Comparison of ENCODE assay signal across 10 cellular contexts in genomic region chr15:73959012-73959581, GRCh38. TPM values are rescaled to one million over a fixed set of nuclear protein-coding genes. Genes with fewer than 3 reads are reported as not detected.
DNase-seq lines count a peak whose midpoint lies in the region; ATAC-seq, FAIRE-seq and TF ChIP-seq lines count a peak whose summit lies in the region.
"Had no signal": no experiment of that assay in that cellular context is flagged by ENCODE, and none has a peak within 500 bp of the region (broad histone marks: within the 10 kb centered on the region; RNA-seq: fewer than 3 reads in every experiment).

No MANE protein-coding gene starts in this region.

- 48% methylated on average over 8 of the region's 8 CpGs for WGBS in SK-N-SH (ENCODE audit: low lambda C conversion rate)

- dilution Hi-C loops in endothelial cell of umbilical vein (cut with MboI; ENCODE audit: extremely low pct_ligation_motif_present, low sequenced_read_pairs): no loop called here

- H4K20me1 ChIP-seq in SK-N-SH (ENCODE audit: insufficient read depth) (no peaks in the 10 kb centered on the region), endothelial cell of umbilical vein (replicated peaks; ENCODE audit: control insufficient read depth, extremely low read depth, insufficient read depth, low read length) (no peaks in the 10 kb centered on the region)

- ATAC-seq in CD4-positive, alpha-beta T cell (ENCODE audit: poor library complexity): peak; percentile 99
- ATAC-seq in HG03039 (IDR thresholded peaks at IDR 0.05; ENCODE audit: unreplicated experiment) (no peak), HG03571 (IDR thresholded peaks at IDR 0.05; ENCODE audit: unreplicated experiment) (no peak)

- FAIRE-seq in endothelial cell of umbilical vein (lab: Jason Lieb, UNC): peak; percentile 8

- peak overlapping the region; percentile 83 for H3K27ac Mint-ChIP-seq in CD4-positive, alpha-beta T cell

- DNase-seq in CD4-positive, alpha-beta T cell: peak in 8 of 10 experiments; percentile 20 to 49 (median 36)
- DNase-seq in HFF-Myc (ENCODE audit: extremely low read depth, low read depth) (peak; percentile 55), SK-N-SH (no peak), endothelial cell of umbilical vein (ENCODE audit: low read depth, low spot score) (no peak), NCI-H2227 treated with DMSO at 0.1 percent for 48 hours (lab: John Stamatoyannopoulos, UW) (no peak), ureter (ENCODE audit: low spot score) (no peak)
- DNase-seq: NK-92 treated with Interleukin-12 subunit alpha and Interleukin-12 subunit beta, amount 100 ng/mL, for 24 hours had no signal

- H3K4me3 ChIP-seq in HFF-Myc (replicated peaks; ENCODE audit: low read depth, low read length): no peak overlapping the region
- H3K4me3 ChIP-seq in SK-N-SH (ENCODE audit: low read depth in 2 of 2, low read length in 1 of 2): no peak overlapping the region; a peak in 1 of 4 replicates
- H3K4me3 ChIP-seq in endothelial cell of umbilical vein (replicated peaks in 1 of 3; ENCODE audit: insufficient read depth in 1 of 3, low read depth in 1 of 3, low read length in 3 of 3): no peak overlapping the region

- no peaks in the 10 kb centered on the region for H3K9me2 ChIP-seq in SK-N-SH

- no peak for TF ChIP-seq POLR2A in endothelial cell of umbilical vein (IDR thresholded peaks at IDR 0.05; ENCODE audit: low read depth, low read length)

- H3K36me3 Mint-ChIP-seq in CD4-positive, alpha-beta T cell (ENCODE audit: low read depth): no peaks in the 10 kb centered on the region

- TF ChIP-seq RAD21 in SK-N-SH (IDR thresholded peaks at IDR 0.05; ENCODE audit: low read length): no peak

- no peaks in the 10 kb centered on the region for H3K79me2 ChIP-seq in SK-N-SH (ENCODE audit: insufficient read depth)
- H3K79me2 ChIP-seq in endothelial cell of umbilical vein (ENCODE audit: control insufficient read depth, insufficient read depth, low read length): no peaks in the 10 kb centered on the region

- no peaks in the 10 kb centered on the region for H3K9me1 ChIP-seq in endothelial cell of umbilical vein (replicated peaks; ENCODE audit: control insufficient read depth, extremely low read depth, insufficient read depth, low read length)

- H2AFZ ChIP-seq in SK-N-SH (ENCODE audit: low read depth): no peak overlapping the region
- no peak overlapping the region for H2AFZ ChIP-seq in endothelial cell of umbilical vein (ENCODE audit: low read depth, low read length)

- H3K4me1 Mint-ChIP-seq in CD4-positive, alpha-beta T cell (ENCODE audit: low read depth): peaks cover 37% of the 10 kb centered on the region

- peak; percentile 38 for TF ChIP-seq CTCF in CD4-positive, alpha-beta T cell (IDR thresholded peaks at IDR 0.05)
- TF ChIP-seq CTCF in HFF-Myc (IDR thresholded peaks at IDR 0.05; ENCODE audit: low read depth, low read length, missing control alignments) (no peak), SK-N-SH (IDR thresholded peaks at IDR 0.05) (no peak), endothelial cell of umbilical vein (IDR thresholded peaks at IDR 0.05; ENCODE audit: extremely low read depth in 1 of 2, insufficient read depth in 1 of 2, low read depth in 1 of 2, low read length in 2 of 2) (no peak)

- BruUV-seq in endothelial cell of umbilical vein (replicated peaks; lab: Mats Ljungman, UMichigan): no TSS peak

- TF ChIP-seq EP300 in SK-N-SH (IDR thresholded peaks at IDR 0.05; ENCODE audit: borderline replicate concordance in 1 of 2, low read depth in 1 of 2, low read length in 1 of 2): peak in 1 of 2 experiments; percentile 7; a peak in 1 of 4 replicates

- H3F3A ChIP-seq in SK-N-SH (replicated peaks; ENCODE audit: insufficient read depth): peaks cover 31% of the 10 kb centered on the region

- intact Hi-C loops in CD4-positive, alpha-beta T cell (cut with DNase I, micrococcal nuclease): loop anchor here in 1 of 2 experiments (10.0 kb wide), 1 partner anchor 176 kb away; the partner anchor contains the start of gene ISLR2
- intact Hi-C loops in endothelial cell of umbilical vein (cut with micrococcal nuclease): no loop called here

- peak overlapping the region; percentile 74 for H3K4me3 Mint-ChIP-seq in CD4-positive, alpha-beta T cell

- no peaks in the 10 kb centered on the region for H3K36me3 ChIP-seq in SK-N-SH (replicated peaks in 1 of 2; ENCODE audit: control insufficient read depth in 1 of 2, insufficient read depth in 2 of 2, low read length in 1 of 2)
- no peaks in the 10 kb centered on the region for H3K36me3 ChIP-seq in endothelial cell of umbilical vein (ENCODE audit: control insufficient read depth in 2 of 2, extremely low read depth in 1 of 2, insufficient read depth in 2 of 2, low read length in 2 of 2)
- H3K36me3 ChIP-seq: neutrophil had no signal

- H3K4me2 ChIP-seq in SK-N-SH (peak overlapping the region; percentile 54), endothelial cell of umbilical vein (ENCODE audit: insufficient read depth, low read length) (no peak overlapping the region)

- no peaks in the 10 kb centered on the region for H3K27me3 Mint-ChIP-seq in CD4-positive, alpha-beta T cell

- H3K9ac ChIP-seq in SK-N-SH (no peak overlapping the region), endothelial cell of umbilical vein (replicated peaks; ENCODE audit: extremely low read depth, insufficient read depth, low read length) (no peak overlapping the region)

- POLR2A ChIA-PET in CD4-positive, alpha-beta T cell (lab: Charles Lee): interaction anchor here (0.5 to 1.6 kb wide), 4 partner anchors 31 to 72 kb away, joined by 3 to 8 read pairs (median 6); partner anchors contain the start of gene PML
- POLR2A ChIA-PET in SK-N-SH (lab: Yijun Ruan, JAX): no interaction called here
- POLR2A ChIA-PET in endothelial cell of umbilical vein (lab: Charles Lee): no interaction called here

- no peaks in the 10 kb centered on the region for H3K27me3 ChIP-seq in CD4-positive, alpha-beta T cell (ENCODE audit: control insufficient read depth, insufficient read depth, low read length)
- H3K27me3 ChIP-seq in SK-N-SH (ENCODE audit: insufficient read depth) (no peaks in the 10 kb centered on the region), endothelial cell of umbilical vein (ENCODE audit: control insufficient read depth in 2 of 2, insufficient read depth in 2 of 2, low read length in 2 of 2) (no peaks in the 10 kb centered on the region)

- CTCF ChIA-PET in CD4-positive, alpha-beta T cell (lab: Charles Lee): interaction anchor here (0.6 to 1.9 kb wide), 9 partner anchors 8 to 1377 kb away, joined by 3 to 12 read pairs (median 3); partner anchors contain the start of gene PML
- CTCF ChIA-PET in SK-N-SH (lab: Yijun Ruan, JAX): interaction anchor here (1.3 to 3.3 kb wide), 3 partner anchors 8 to 78 kb away, joined by 3 to 15 read pairs (median 4); no protein-coding TSS in a partner anchor
- CTCF ChIA-PET in endothelial cell of umbilical vein (lab: Charles Lee): interaction anchor here (0.6 to 3.4 kb wide), 4 partner anchors 8 to 78 kb away, joined by 3 to 29 read pairs (median 3); no protein-coding TSS in a partner anchor

- H3K4me1 ChIP-seq in SK-N-SH (ENCODE audit: control insufficient read depth in 1 of 2, insufficient read depth in 2 of 2, low read depth in 1 of 2, low read length in 1 of 2): peaks cover 4 to 31% of the 10 kb centered on the region in 2 experiments
- H3K4me1 ChIP-seq in endothelial cell of umbilical vein (ENCODE audit: control insufficient read depth, extremely low read depth, insufficient read depth, low read length): peaks cover 18% of the 10 kb centered on the region

- H3K9me3 ChIP-seq in CD4-positive, alpha-beta T cell (ENCODE audit: control insufficient read depth, low read length): no peaks in the 10 kb centered on the region
- H3K9me3 ChIP-seq in SK-N-SH: no peaks in the 10 kb centered on the region
- H3K9me3 ChIP-seq in endothelial cell of umbilical vein (replicated peaks; ENCODE audit: control insufficient read depth, insufficient read depth, low read length): no peaks in the 10 kb centered on the region
- H3K9me3 ChIP-seq: neutrophil had no signal

- H3K27ac ChIP-seq in CD4-positive, alpha-beta T cell (ENCODE audit: low read depth, low read length): peak overlapping the region; percentile 43
- H3K27ac ChIP-seq in SK-N-SH (ENCODE audit: low read depth in 2 of 2, low read length in 1 of 2) (peak overlapping the region; percentile 6 to 25; a peak in 3 of 4 replicates), endothelial cell of umbilical vein (ENCODE audit: insufficient read depth, low read depth, low read length) (no peak overlapping the region)
- H3K27ac ChIP-seq: neutrophil had no signal

- no peaks in the 10 kb centered on the region for H3K9me3 Mint-ChIP-seq in CD4-positive, alpha-beta T cell

RNA-seq across cellular contexts. Expression of gene LOXL1, which starts 32.8 kb away (rescaled TPM):
- 1 to 10 TPM; 3.0 to 3.5 TPM for total RNA-seq in CD4-positive, alpha-beta T cell
- polyA plus RNA-seq in SK-N-SH (2012; rRNA removed): 37.5 and 50.3 TPM in 2 replicates
- 36.5 and 50.1 TPM in 2 replicates for polyA plus RNA-seq in SK-N-SH (2012; cell fraction: cytosol; rRNA removed)
- 52.4 and 60.2 TPM in 2 replicates for polyA plus RNA-seq in SK-N-SH (2012; cell fraction: nucleus; rRNA removed)
- total RNA-seq in endothelial cell of umbilical vein: 5.2 and 9.2 TPM in 2 replicates
- polyA plus RNA-seq in endothelial cell of umbilical vein: 14.4 and 19.3 TPM in 2 replicates
- polyA plus RNA-seq in endothelial cell of umbilical vein (2011; cell fraction: cytosol; rRNA removed): 10.3 TPM in 2 replicates
- polyA plus RNA-seq in endothelial cell of umbilical vein (2011; cell fraction: nucleus; rRNA removed): 7.4 and 8.2 TPM in 2 replicates
- polyA plus RNA-seq in endothelial cell of umbilical vein (2012): 16.3 and 32.2 TPM in 2 replicates
- 14.3 and 20.0 TPM in 2 replicates for polyA minus RNA-seq in endothelial cell of umbilical vein
- polyA minus RNA-seq in endothelial cell of umbilical vein (2011; cell fraction: cytosol; rRNA and poly(A)+ RNA removed): 1.0 TPM
- 5.2 and 5.3 TPM in 2 replicates for polyA minus RNA-seq in endothelial cell of umbilical vein (2011; cell fraction: nucleus; rRNA and poly(A)+ RNA removed)
- total RNA-seq in ureter: 30.9 TPM

RNA-seq across cellular contexts. Expression of gene STOML1, which starts 33.0 kb away (rescaled TPM):
- 1 to 10 TPM; 4.6 to 5.3 TPM for total RNA-seq in CD4-positive, alpha-beta T cell
- polyA plus RNA-seq in SK-N-SH (2012; rRNA removed): 19.1 and 20.4 TPM in 2 replicates
- 8.2 and 13.5 TPM in 2 replicates for polyA plus RNA-seq in SK-N-SH (2012; cell fraction: cytosol; rRNA removed)
- polyA plus RNA-seq in SK-N-SH (2012; cell fraction: nucleus; rRNA removed): 27.9 and 28.2 TPM in 2 replicates
- 12.4 and 12.9 TPM in 2 replicates for total RNA-seq in endothelial cell of umbilical vein
- 15.4 and 16.7 TPM in 2 replicates for polyA plus RNA-seq in endothelial cell of umbilical vein
- 11.6 and 15.3 TPM in 2 replicates for polyA plus RNA-seq in endothelial cell of umbilical vein (2011; cell fraction: cytosol; rRNA removed)
- polyA plus RNA-seq in endothelial cell of umbilical vein (2011; cell fraction: nucleus; rRNA removed): 12.1 and 12.5 TPM in 2 replicates
- 6.2 and 6.9 TPM in 2 replicates for polyA plus RNA-seq in endothelial cell of umbilical vein (2012)
- 10.3 and 10.5 TPM in 2 replicates for polyA minus RNA-seq in endothelial cell of umbilical vein
- polyA minus RNA-seq in endothelial cell of umbilical vein (2011; cell fraction: cytosol; rRNA and poly(A)+ RNA removed): 2.0 TPM
- 2.3 and 2.5 TPM in 2 replicates for polyA minus RNA-seq in endothelial cell of umbilical vein (2011; cell fraction: nucleus; rRNA and poly(A)+ RNA removed)
- total RNA-seq in ureter: 15.0 TPM

RNA-seq across cellular contexts. Expression of gene PML, which starts 35.4 kb away (rescaled TPM):
- total RNA-seq in CD4-positive, alpha-beta T cell: 10 to 100 TPM; 39.2 to 42.9 TPM
- 14.0 and 18.4 TPM in 2 replicates for polyA plus RNA-seq in SK-N-SH (2012; rRNA removed)
- 7.9 and 12.9 TPM in 2 replicates for polyA plus RNA-seq in SK-N-SH (2012; cell fraction: cytosol; rRNA removed)
- polyA plus RNA-seq in SK-N-SH (2012; cell fraction: nucleus; rRNA removed): 48.3 and 66.5 TPM in 2 replicates
- total RNA-seq in endothelial cell of umbilical vein: 77.4 and 79.6 TPM in 2 replicates
- polyA plus RNA-seq in endothelial cell of umbilical vein: 30.4 and 32.2 TPM in 2 replicates
- 25.0 and 30.4 TPM in 2 replicates for polyA plus RNA-seq in endothelial cell of umbilical vein (2011; cell fraction: cytosol; rRNA removed)
- 48.2 and 54.1 TPM in 2 replicates for polyA plus RNA-seq in endothelial cell of umbilical vein (2011; cell fraction: nucleus; rRNA removed)
- 50.1 and 59.6 TPM in 2 replicates for polyA plus RNA-seq in endothelial cell of umbilical vein (2012)
- 25.2 and 25.4 TPM in 2 replicates for polyA minus RNA-seq in endothelial cell of umbilical vein
- 15.3 TPM for polyA minus RNA-seq in endothelial cell of umbilical vein (2011; cell fraction: cytosol; rRNA and poly(A)+ RNA removed)
- polyA minus RNA-seq in endothelial cell of umbilical vein (2011; cell fraction: nucleus; rRNA and poly(A)+ RNA removed): 23.1 and 27.4 TPM in 2 replicates
- total RNA-seq in ureter: 102 TPM

Comparison
In these comparisons a context has a peak if more than half of its experiments do, and no peak if none do; other contexts are left out.
1. DNase-seq: peak in CD4-positive, alpha-beta T cell (8 of 10) and HFF-Myc (single experiment); none in SK-N-SH (single experiment), endothelial cell of umbilical vein (single experiment), NCI-H2227 treated with DMSO at 0.1 percent for 48 hours (single experiment) and ureter (single experiment).